ENCODE assay signal across 1 cellular context in the genomic region with DNA sequence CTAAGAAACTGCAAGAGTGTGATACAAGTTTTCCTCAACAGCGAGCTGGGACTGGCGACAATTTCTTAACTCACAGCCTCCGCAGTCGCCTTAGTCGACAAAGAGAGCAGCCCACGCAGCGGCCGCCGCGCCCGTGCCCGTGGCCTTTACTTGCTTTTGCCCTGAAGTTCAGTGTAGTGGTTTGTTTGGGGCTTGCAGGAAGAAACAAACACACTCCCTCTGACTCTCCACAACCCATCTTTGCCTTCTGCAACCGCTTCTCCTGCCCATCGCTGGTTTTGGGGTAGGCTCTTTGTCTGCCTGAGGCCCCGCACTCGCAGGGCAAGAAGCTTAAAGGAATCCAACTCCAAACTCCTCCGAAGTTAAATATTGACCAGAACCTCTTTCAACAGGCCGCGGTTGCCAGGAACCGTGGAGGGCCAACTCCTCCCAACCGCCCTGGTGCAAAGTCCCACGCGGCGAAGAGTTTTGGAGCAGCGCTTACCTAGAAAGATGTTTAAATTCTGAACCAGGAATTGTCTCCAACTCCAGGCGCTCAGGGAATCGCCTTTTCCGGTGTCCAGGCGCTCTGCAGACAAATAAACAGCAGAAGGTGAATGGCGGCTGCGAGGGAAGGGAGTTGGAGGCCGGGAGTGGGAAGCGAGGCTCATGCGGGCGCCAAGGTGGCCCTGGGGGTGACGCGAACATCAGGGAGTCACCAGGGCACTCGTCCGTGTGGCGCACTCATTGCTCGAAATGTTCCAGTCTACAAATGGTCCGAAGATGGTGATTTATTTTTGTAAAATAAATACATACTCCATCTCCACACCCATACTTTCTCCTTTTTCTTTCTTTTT.
TF ChIP-seq lines count a peak whose summit lies in the region.

No MANE protein-coding gene starts in this region.

TF ChIP-seq in HepG2, 621 proteins besides CTCF, POLR2A, EP300 and RAD21 (continued from another document and continues in another):
- TF ChIP-seq STAG1 (CRISPR knock-in tag; IDR thresholded peaks at IDR 0.05) (peak; percentile 9; the same call in 1 of the 2 replicates), ZNF232 (CRISPR knock-in tag; IDR thresholded peaks at IDR 0.05; ENCODE audit: borderline replicate concordance) (no peak), ZNF772 (CRISPR knock-in tag; IDR thresholded peaks at IDR 0.05) (no peak), EHMT2 (IDR thresholded peaks at IDR 0.05; ENCODE audit: borderline replicate concordance, low read depth, low read length) (no peak), ZNF329 (CRISPR knock-in tag; IDR thresholded peaks at IDR 0.05; ENCODE audit: low read depth) (no peak), ZNF205 (CRISPR knock-in tag; IDR thresholded peaks at IDR 0.05) (no peak; the same call in 1 of the 2 replicates), ZNF550 (CRISPR knock-in tag; IDR thresholded peaks at IDR 0.05; ENCODE audit: borderline replicate concordance) (no peak), CCAR2 (optimal IDR thresholded peaks at IDR 0.05; ENCODE audit: low read depth, low read length) (peak; percentile 69), ZNF484 (CRISPR knock-in tag; IDR thresholded peaks at IDR 0.05; ENCODE audit: borderline replicate concordance, low read depth) (no peak), XBP1 (CRISPR knock-in tag; IDR thresholded peaks at IDR 0.05) (no peak), ZFP36L2 (CRISPR knock-in tag; IDR thresholded peaks at IDR 0.05) (no peak), PLRG1 (conservative IDR thresholded peaks at IDR 0.05) (no peak), ZNF816 (CRISPR knock-in tag; IDR thresholded peaks at IDR 0.05; ENCODE audit: borderline replicate concordance) (peak; percentile 18; the same call in 1 of the 2 replicates), TEAD3 (CRISPR knock-in tag; optimal IDR thresholded peaks at IDR 0.05; ENCODE audit: borderline replicate concordance) (peak; percentile 53), NBN (conservative IDR thresholded peaks at IDR 0.05) (no peak), KAT8 (CRISPR knock-in tag; IDR thresholded peaks at IDR 0.05) (no peak), CBX2 (IDR thresholded peaks at IDR 0.05; ENCODE audit: low read depth, low read length) (no peak), CBX2 (CRISPR knock-in tag; IDR thresholded peaks at IDR 0.05; ENCODE audit: low read depth) (no peak), ZSCAN12 (CRISPR knock-in tag; IDR thresholded peaks at IDR 0.05) (0 out of 2 replicates have a peak, but pooled peaks have one; percentile 30), ZSCAN25 (CRISPR knock-in tag; IDR thresholded peaks at IDR 0.05) (peak; percentile 63; the same call in 1 of the 2 replicates), PHF20 (CRISPR knock-in tag; IDR thresholded peaks at IDR 0.05) (0 out of 2 replicates have a peak, but pooled peaks have one; percentile 44), ZBTB20 (CRISPR knock-in tag; IDR thresholded peaks at IDR 0.05; ENCODE audit: borderline replicate concordance, low read depth) (peak; percentile 21; the same call in 1 of the 2 replicates), FOXP1 (IDR thresholded peaks at IDR 0.05) (no peak), FOXP1 (CRISPR knock-in tag; IDR thresholded peaks at IDR 0.05) (no peak; the same call in none of the 2 replicates), PAWR (CRISPR knock-in tag; IDR thresholded peaks at IDR 0.05; ENCODE audit: borderline replicate concordance) (no peak), REPIN1 (CRISPR knock-in tag; IDR thresholded peaks at IDR 0.05; ENCODE audit: borderline replicate concordance, low read depth) (peak; percentile 67; the same call in 1 of the 2 replicates), ARID2 (CRISPR knock-in tag; IDR thresholded peaks at IDR 0.05; ENCODE audit: borderline replicate concordance) (0 out of 2 replicates have a peak, but pooled peaks have one; percentile 34), NKX3-1 (CRISPR knock-in tag; IDR thresholded peaks at IDR 0.05) (peak; percentile 19; the same call in 1 of the 2 replicates), ZNF263 (CRISPR knock-in tag; IDR thresholded peaks at IDR 0.05) (no peak), SMAD3 (CRISPR knock-in tag; IDR thresholded peaks at IDR 0.05) (0 out of 2 replicates have a peak, but pooled peaks have one; percentile 33), ZFAT (CRISPR knock-in tag; conservative IDR thresholded peaks at IDR 0.05) (no peak), POGZ (CRISPR knock-in tag; IDR thresholded peaks at IDR 0.05) (peak; percentile 45; the same call in 1 of the 2 replicates), SRSF4 (IDR thresholded peaks at IDR 0.05; ENCODE audit: low read depth, low read length, poor library complexity, severe bottlenecking) (no peak), NPAS2 (CRISPR knock-in tag; IDR thresholded peaks at IDR 0.05; ENCODE audit: borderline replicate concordance) (no peak), SRSF9 (IDR thresholded peaks at IDR 0.05; ENCODE audit: borderline replicate concordance, insufficient read depth, low read depth, low read length, poor library complexity, severe bottlenecking) (no peak), ZNF614 (CRISPR knock-in tag; IDR thresholded peaks at IDR 0.05; ENCODE audit: borderline replicate concordance) (peak; percentile 67), BCL6 (CRISPR knock-in tag; IDR thresholded peaks at IDR 0.05) (peak; percentile 98), AHR (CRISPR knock-in tag; IDR thresholded peaks at IDR 0.05) (no peak), HOXA5 (CRISPR knock-in tag; IDR thresholded peaks at IDR 0.05) (no peak; the same call in 1 of the 2 replicates)
- TF ChIP-seq, protein P1, sequence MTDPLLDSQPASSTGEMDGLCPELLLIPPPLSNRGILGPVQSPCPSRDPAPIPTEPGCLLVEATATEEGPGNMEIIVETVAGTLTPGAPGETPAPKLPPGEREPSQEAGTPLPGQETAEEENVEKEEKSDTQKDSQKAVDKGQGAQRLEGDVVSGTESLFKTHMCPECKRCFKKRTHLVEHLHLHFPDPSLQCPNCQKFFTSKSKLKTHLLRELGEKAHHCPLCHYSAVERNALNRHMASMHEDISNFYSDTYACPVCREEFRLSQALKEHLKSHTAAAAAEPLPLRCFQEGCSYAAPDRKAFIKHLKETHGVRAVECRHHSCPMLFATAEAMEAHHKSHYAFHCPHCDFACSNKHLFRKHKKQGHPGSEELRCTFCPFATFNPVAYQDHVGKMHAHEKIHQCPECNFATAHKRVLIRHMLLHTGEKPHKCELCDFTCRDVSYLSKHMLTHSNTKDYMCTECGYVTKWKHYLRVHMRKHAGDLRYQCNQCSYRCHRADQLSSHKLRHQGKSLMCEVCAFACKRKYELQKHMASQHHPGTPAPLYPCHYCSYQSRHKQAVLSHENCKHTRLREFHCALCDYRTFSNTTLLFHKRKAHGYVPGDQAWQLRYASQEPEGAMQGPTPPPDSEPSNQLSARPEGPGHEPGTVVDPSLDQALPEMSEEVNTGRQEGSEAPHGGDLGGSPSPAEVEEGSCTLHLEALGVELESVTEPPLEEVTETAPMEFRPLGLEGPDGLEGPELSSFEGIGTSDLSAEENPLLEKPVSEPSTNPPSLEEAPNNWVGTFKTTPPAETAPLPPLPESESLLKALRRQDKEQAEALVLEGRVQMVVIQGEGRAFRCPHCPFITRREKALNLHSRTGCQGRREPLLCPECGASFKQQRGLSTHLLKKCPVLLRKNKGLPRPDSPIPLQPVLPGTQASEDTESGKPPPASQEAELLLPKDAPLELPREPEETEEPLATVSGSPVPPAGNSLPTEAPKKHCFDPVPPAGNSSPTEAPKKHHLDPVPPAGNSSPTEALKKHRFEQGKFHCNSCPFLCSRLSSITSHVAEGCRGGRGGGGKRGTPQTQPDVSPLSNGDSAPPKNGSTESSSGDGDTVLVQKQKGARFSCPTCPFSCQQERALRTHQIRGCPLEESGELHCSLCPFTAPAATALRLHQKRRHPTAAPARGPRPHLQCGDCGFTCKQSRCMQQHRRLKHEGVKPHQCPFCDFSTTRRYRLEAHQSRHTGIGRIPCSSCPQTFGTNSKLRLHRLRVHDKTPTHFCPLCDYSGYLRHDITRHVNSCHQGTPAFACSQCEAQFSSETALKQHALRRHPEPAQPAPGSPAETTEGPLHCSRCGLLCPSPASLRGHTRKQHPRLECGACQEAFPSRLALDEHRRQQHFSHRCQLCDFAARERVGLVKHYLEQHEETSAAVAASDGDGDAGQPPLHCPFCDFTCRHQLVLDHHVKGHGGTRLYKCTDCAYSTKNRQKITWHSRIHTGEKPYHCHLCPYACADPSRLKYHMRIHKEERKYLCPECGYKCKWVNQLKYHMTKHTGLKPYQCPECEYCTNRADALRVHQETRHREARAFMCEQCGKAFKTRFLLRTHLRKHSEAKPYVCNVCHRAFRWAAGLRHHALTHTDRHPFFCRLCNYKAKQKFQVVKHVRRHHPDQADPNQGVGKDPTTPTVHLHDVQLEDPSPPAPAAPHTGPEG (CRISPR knock-in tag; IDR thresholded peaks at IDR 0.05): no peak
- TF ChIP-seq, protein P2, sequence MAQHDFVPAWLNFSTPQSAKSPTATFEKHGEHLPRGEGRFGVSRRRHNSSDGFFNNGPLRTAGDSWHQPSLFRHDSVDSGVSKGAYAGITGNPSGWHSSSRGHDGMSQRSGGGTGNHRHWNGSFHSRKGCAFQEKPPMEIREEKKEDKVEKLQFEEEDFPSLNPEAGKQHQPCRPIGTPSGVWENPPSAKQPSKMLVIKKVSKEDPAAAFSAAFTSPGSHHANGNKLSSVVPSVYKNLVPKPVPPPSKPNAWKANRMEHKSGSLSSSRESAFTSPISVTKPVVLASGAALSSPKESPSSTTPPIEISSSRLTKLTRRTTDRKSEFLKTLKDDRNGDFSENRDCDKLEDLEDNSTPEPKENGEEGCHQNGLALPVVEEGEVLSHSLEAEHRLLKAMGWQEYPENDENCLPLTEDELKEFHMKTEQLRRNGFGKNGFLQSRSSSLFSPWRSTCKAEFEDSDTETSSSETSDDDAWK (CRISPR knock-in tag; IDR thresholded peaks at IDR 0.05): no peak
- TF ChIP-seq, protein P3, sequence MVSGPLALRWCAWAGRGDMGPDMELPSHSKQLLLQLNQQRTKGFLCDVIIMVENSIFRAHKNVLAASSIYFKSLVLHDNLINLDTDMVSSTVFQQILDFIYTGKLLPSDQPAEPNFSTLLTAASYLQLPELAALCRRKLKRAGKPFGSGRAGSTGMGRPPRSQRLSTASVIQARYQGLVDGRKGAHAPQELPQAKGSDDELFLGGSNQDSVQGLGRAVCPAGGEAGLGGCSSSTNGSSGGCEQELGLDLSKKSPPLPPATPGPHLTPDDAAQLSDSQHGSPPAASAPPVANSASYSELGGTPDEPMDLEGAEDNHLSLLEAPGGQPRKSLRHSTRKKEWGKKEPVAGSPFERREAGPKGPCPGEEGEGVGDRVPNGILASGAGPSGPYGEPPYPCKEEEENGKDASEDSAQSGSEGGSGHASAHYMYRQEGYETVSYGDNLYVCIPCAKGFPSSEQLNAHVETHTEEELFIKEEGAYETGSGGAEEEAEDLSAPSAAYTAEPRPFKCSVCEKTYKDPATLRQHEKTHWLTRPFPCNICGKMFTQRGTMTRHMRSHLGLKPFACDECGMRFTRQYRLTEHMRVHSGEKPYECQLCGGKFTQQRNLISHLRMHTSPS (CRISPR knock-in tag; IDR thresholded peaks at IDR 0.05; ENCODE audit: low read depth): no peak
- TF ChIP-seq, protein P4, sequence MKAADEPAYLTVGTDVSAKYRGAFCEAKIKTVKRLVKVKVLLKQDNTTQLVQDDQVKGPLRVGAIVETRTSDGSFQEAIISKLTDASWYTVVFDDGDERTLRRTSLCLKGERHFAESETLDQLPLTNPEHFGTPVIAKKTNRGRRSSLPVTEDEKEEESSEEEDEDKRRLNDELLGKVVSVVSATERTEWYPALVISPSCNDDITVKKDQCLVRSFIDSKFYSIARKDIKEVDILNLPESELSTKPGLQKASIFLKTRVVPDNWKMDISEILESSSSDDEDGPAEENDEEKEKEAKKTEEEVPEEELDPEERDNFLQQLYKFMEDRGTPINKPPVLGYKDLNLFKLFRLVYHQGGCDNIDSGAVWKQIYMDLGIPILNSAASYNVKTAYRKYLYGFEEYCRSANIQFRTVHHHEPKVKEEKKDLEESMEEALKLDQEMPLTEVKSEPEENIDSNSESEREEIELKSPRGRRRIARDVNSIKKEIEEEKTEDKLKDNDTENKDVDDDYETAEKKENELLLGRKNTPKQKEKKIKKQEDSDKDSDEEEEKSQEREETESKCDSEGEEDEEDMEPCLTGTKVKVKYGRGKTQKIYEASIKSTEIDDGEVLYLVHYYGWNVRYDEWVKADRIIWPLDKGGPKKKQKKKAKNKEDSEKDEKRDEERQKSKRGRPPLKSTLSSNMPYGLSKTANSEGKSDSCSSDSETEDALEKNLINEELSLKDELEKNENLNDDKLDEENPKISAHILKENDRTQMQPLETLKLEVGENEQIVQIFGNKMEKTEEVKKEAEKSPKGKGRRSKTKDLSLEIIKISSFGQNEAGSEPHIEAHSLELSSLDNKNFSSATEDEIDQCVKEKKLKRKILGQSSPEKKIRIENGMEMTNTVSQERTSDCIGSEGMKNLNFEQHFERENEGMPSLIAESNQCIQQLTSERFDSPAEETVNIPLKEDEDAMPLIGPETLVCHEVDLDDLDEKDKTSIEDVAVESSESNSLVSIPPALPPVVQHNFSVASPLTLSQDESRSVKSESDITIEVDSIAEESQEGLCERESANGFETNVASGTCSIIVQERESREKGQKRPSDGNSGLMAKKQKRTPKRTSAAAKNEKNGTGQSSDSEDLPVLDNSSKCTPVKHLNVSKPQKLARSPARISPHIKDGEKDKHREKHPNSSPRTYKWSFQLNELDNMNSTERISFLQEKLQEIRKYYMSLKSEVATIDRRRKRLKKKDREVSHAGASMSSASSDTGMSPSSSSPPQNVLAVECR (CRISPR knock-in tag; IDR thresholded peaks at IDR 0.05; ENCODE audit: borderline replicate concordance): peak; percentile 68
- TF ChIP-seq, protein P5, sequence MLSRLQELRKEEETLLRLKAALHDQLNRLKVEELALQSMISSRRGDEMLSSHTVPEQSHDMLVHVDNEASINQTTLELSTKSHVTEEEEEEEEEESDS (CRISPR knock-in tag; IDR thresholded peaks at IDR 0.05; ENCODE audit: borderline replicate concordance): no peak
- TF ChIP-seq, protein P6, sequence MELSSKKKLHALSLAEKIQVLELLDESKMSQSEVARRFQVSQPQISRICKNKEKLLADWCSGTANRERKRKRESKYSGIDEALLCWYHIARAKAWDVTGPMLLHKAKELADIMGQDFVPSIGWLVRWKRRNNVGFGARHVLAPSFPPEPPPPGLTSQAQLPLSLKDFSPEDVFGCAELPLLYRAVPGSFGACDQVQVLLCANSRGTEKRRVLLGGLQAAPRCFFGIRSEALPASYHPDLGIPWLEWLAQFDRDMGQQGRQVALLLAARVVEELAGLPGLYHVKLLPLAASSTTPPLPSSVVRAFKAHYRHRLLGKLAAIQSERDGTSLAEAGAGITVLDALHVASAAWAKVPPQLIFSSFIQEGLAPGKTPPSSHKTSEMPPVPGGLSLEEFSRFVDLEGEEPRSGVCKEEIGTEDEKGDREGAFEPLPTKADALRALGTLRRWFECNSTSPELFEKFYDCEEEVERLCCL (CRISPR knock-in tag; IDR thresholded peaks at IDR 0.05; ENCODE audit: borderline replicate concordance): no peak
- TF ChIP-seq, protein P7, sequence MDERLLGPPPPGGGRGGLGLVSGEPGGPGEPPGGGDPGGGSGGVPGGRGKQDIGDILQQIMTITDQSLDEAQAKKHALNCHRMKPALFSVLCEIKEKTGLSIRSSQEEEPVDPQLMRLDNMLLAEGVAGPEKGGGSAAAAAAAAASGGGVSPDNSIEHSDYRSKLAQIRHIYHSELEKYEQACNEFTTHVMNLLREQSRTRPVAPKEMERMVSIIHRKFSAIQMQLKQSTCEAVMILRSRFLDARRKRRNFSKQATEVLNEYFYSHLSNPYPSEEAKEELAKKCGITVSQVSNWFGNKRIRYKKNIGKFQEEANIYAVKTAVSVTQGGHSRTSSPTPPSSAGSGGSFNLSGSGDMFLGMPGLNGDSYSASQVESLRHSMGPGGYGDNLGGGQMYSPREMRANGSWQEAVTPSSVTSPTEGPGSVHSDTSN (CRISPR knock-in tag; IDR thresholded peaks at IDR 0.05): no peak
